In genomic region chr14:105499256-105500035, GRCh38 we compare ENCODE assay signal across 15 cellular contexts. TPM values are rescaled to one million over a fixed set of nuclear protein-coding genes. Genes with fewer than 3 reads are reported as not detected.
DNase-seq lines count a peak whose midpoint lies in the region; ATAC-seq and TF ChIP-seq lines count a peak whose summit lies in the region.
"Had no signal": no experiment of that assay in that cellular context is flagged by ENCODE, and none has a peak within 500 bp of the region (broad histone marks: within the 10 kb centered on the region; RNA-seq: fewer than 3 reads in every experiment).

No MANE protein-coding gene starts in this region.

- no peak for TF ChIP-seq POLR2A in sigmoid colon (IDR thresholded peaks at IDR 0.05)

- no peak for TF ChIP-seq EP300 in sigmoid colon (IDR thresholded peaks at IDR 0.05)

- H3K36me3 ChIP-seq in sigmoid colon (no peaks in the 10 kb centered on the region), hepatocyte (replicated peaks; ENCODE audit: insufficient read depth, low read depth) (no peaks in the 10 kb centered on the region)

- ATAC-seq in GM18907 (IDR thresholded peaks at IDR 0.05; ENCODE audit: unreplicated experiment): no peak
- ATAC-seq in GM19397 (IDR thresholded peaks at IDR 0.05; ENCODE audit: unreplicated experiment): no peak
- ATAC-seq: heart right ventricle had no signal

- H3K4me3 ChIP-seq in sigmoid colon: no peak overlapping the region
- no peak overlapping the region for H3K4me3 ChIP-seq in hepatocyte
- H3K4me3 ChIP-seq: heart right ventricle, suprapubic skin had no signal

- no peaks in the 10 kb centered on the region for H3K27me3 ChIP-seq in sigmoid colon
- no peaks in the 10 kb centered on the region for H3K27me3 ChIP-seq in hepatocyte
- H3K27me3 ChIP-seq: heart right ventricle, suprapubic skin had no signal

- 83 to 86% methylated on average over 27 of the region's 27 CpGs for WGBS in sigmoid colon, 2 donors
- WGBS in hepatocyte (ENCODE audit: low lambda C conversion rate, missing lambda C conversion rate): 83% methylated on average over 20 of the region's 27 CpGs

- H2AFZ ChIP-seq in hepatocyte: no peak overlapping the region

- peak overlapping the region in 2 of 4 donors; percentile 26 to 50 for H3K27ac ChIP-seq in sigmoid colon
- no peak overlapping the region for H3K27ac ChIP-seq in hepatocyte
- H3K27ac ChIP-seq: heart right ventricle, KMS-11 had no signal

- intact Hi-C loops in sigmoid colon (cut with DNase I): no loop called here

- no peaks in the 10 kb centered on the region for H3K9me2 ChIP-seq in hepatocyte (replicated peaks; ENCODE audit: insufficient read depth)

- peak; percentile 56 for DNase-seq in NCI-H82 (lab: John Stamatoyannopoulos, UW)
- DNase-seq in NCI-H82 treated with DMSO at 0.1 percent for 48 hours (lab: John Stamatoyannopoulos, UW; ENCODE audit: unreplicated experiment): no peak
- peak in 55 of 56 donors; percentile 26 to 97 (median 87) for DNase-seq in amygdala (lab: John Stamatoyannopoulos, UW)
- peak; percentile 75 for DNase-seq in islet precursor cell
- DNase-seq in sigmoid colon: peak; percentile 73
- DNase-seq in hepatocyte (ENCODE audit: low spot score): no peak
- DNase-seq: Calu3, mesenchymal stem cell, NCI-H187 treated with DMSO at 0.1 percent for 48 hours had no signal

- H3K79me2 ChIP-seq in hepatocyte: no peaks in the 10 kb centered on the region

- no peaks in the 10 kb centered on the region for H3K4me1 ChIP-seq in sigmoid colon
- no peaks in the 10 kb centered on the region for H3K4me1 ChIP-seq in hepatocyte (ENCODE audit: insufficient read depth)

- H4K20me1 ChIP-seq in hepatocyte (ENCODE audit: insufficient read depth, poor library complexity, severe bottlenecking): no peaks in the 10 kb centered on the region

- no peak overlapping the region for H3K4me2 ChIP-seq in hepatocyte
- H3K4me2 ChIP-seq: KMS-11 had no signal

- TF ChIP-seq CTCF in sigmoid colon (IDR thresholded peaks at IDR 0.05) (no peak), hepatocyte (IDR thresholded peaks at IDR 0.05; ENCODE audit: poor library complexity) (no peak)

- no peaks in the 10 kb centered on the region for H3K9me3 ChIP-seq in sigmoid colon
- H3K9me3 ChIP-seq in hepatocyte (ENCODE audit: low read depth): no peaks in the 10 kb centered on the region
- H3K9me3 ChIP-seq: heart right ventricle, suprapubic skin had no signal

RNA-seq across cellular contexts. Expression of gene TEDC1, which starts 8.4 kb away (rescaled TPM):
- total RNA-seq in sigmoid colon (1 to 10 TPM in 2 of 4 donors, under 1 TPM in 2; 0.16 to 5.2 (median 1.0) TPM), hepatocyte (3.5 and 3.9 TPM in 2 replicates)
- polyA plus RNA-seq in sigmoid colon (10 to 100 TPM; 17.8 to 36.0 (median 19.2) TPM), hepatocyte (4.9 and 5.1 TPM in 2 replicates)

RNA-seq across cellular contexts. Expression of gene CRIP1, which starts 12.8 kb away (rescaled TPM):
- 10 to 100 TPM in 3 of 4 donors, 1 to 10 TPM in 1; 4.9 to 24.3 (median 15.4) TPM for total RNA-seq in sigmoid colon
- polyA plus RNA-seq in sigmoid colon: 100 to 1,000 TPM; 168 to 403 (median 199) TPM
- total RNA-seq in hepatocyte: 1.8 and 5.8 TPM in 2 replicates
- polyA plus RNA-seq in hepatocyte: 14.7 and 19.6 TPM in 2 replicates
- total RNA-seq: A172 had no signal

RNA-seq across cellular contexts. Expression of gene CRIP2, which starts 24.8 kb away (rescaled TPM):
- total RNA-seq in sigmoid colon (10 to 100 TPM; 49.8 to 79.5 (median 57.1) TPM), hepatocyte (8.3 and 11.3 TPM in 2 replicates)
- polyA plus RNA-seq in sigmoid colon (10 to 100 TPM; 13.6 to 50.0 (median 34.2) TPM), hepatocyte (29.1 and 45.6 TPM in 2 replicates)

RNA-seq across cellular contexts. Expression of gene TMEM121, which starts 26.9 kb away (rescaled TPM):
- total RNA-seq in sigmoid colon (1 to 10 TPM; 3.0 to 8.0 (median 6.2) TPM), hepatocyte (2.3 and 3.0 TPM in 2 replicates)
- polyA plus RNA-seq in sigmoid colon (1 to 10 TPM in 1 of 3 donors, not detected in 2; 2.3 TPM), hepatocyte (3.0 and 5.8 TPM in 2 replicates)

Comparison
In these comparisons a context has a peak if more than half of its experiments do, and no peak if none do; other contexts are left out.
1. DNase-seq: peak in NCI-H82 (single experiment), amygdala (55 of 56), islet precursor cell (single experiment) and sigmoid colon (single experiment); none in NCI-H82 treated with DMSO at 0.1 percent for 48 hours (single experiment) and hepatocyte (single experiment).